25 cellular contexts compared by ENCODE assay signal in genomic region chr15:90489514-90489913, GRCh38. TPM values are rescaled to one million over a fixed set of nuclear protein-coding genes. Genes with fewer than 3 reads are reported as not detected.
DNase-seq lines count a peak whose midpoint lies in the region; ATAC-seq, FAIRE-seq and TF ChIP-seq lines count a peak whose summit lies in the region.
"Had no signal": no experiment of that assay in that cellular context is flagged by ENCODE, and none has a peak within 500 bp of the region (broad histone marks: within the 10 kb centered on the region; RNA-seq: fewer than 3 reads in every experiment).

No MANE protein-coding gene starts in this region.

- H3K27me3 ChIP-seq in HepG2 (ENCODE audit: control insufficient read depth in 1 of 2, insufficient read depth in 2 of 2, low read length in 2 of 2) (no peaks in the 10 kb centered on the region), right lobe of liver (no peaks in the 10 kb centered on the region), RWPE2 (ENCODE audit: insufficient read depth, poor library complexity, severe bottlenecking) (no peaks in the 10 kb centered on the region), endothelial cell of umbilical vein (ENCODE audit: control insufficient read depth in 2 of 2, insufficient read depth in 2 of 2, low read length in 2 of 2) (no peaks in the 10 kb centered on the region)
- H3K27me3 ChIP-seq: esophagus muscularis mucosa, gastroesophageal sphincter, neutrophil, thyroid gland had no signal

- H2AFZ ChIP-seq in HepG2 (ENCODE audit: low read length) (no peak overlapping the region), endothelial cell of umbilical vein (ENCODE audit: low read depth, low read length) (no peak overlapping the region)

- WGBS in HepG2 (ENCODE audit: low lambda C conversion rate) = 5% methylated on average over 1 of the region's 1 CpG
- WGBS in right lobe of liver (ENCODE audit: insufficient coverage, low coverage, low lambda C conversion rate, missing lambda C conversion rate) = 80% methylated on average over 1 of the region's 1 CpG

- TF ChIP-seq RAD21 in HepG2 (CRISPR knock-in tag; IDR thresholded peaks at IDR 0.05) = no peak

- H3K79me2 ChIP-seq in HepG2 (ENCODE audit: insufficient read depth, low read length) = no peaks in the 10 kb centered on the region
- H3K79me2 ChIP-seq in endothelial cell of umbilical vein (ENCODE audit: control insufficient read depth, insufficient read depth, low read length) = no peaks in the 10 kb centered on the region

- H3K4me2 ChIP-seq in HepG2 (ENCODE audit: low read depth, low read length) = peak overlapping the region; percentile 68
- H3K4me2 ChIP-seq in endothelial cell of umbilical vein (ENCODE audit: insufficient read depth, low read length) = no peak overlapping the region
- H3K4me2 ChIP-seq: smooth muscle cell had no signal

- BruUV-seq in HepG2 (replicated peaks; lab: Mats Ljungman, UMichigan) (no TSS peak), endothelial cell of umbilical vein (replicated peaks; lab: Mats Ljungman, UMichigan) (no TSS peak)

- no peak for TF ChIP-seq POLR2A in HepG2 (IDR thresholded peaks at IDR 0.05; ENCODE audit: insufficient read depth in 1 of 2, low read depth in 2 of 2, low read length in 2 of 2)
- no peak for TF ChIP-seq POLR2A in right lobe of liver (IDR thresholded peaks at IDR 0.05)
- no peak for TF ChIP-seq POLR2A in endothelial cell of umbilical vein (IDR thresholded peaks at IDR 0.05; ENCODE audit: low read depth, low read length)

- H4K20me1 ChIP-seq in HepG2 (ENCODE audit: insufficient read depth, low read length) (no peaks in the 10 kb centered on the region; the same call in 1 of the 2 replicates), endothelial cell of umbilical vein (replicated peaks; ENCODE audit: control insufficient read depth, extremely low read depth, insufficient read depth, low read length) (no peaks in the 10 kb centered on the region)

- H3K4me3 ChIP-seq in HepG2 (replicated peaks in 1 of 3; ENCODE audit: insufficient read depth in 1 of 3, low read depth in 2 of 3, low read length in 3 of 3) (no peak overlapping the region; a peak in 1 of 6 replicates), right lobe of liver (no peak overlapping the region), RWPE2 (ENCODE audit: severe bottlenecking) (no peak overlapping the region), endothelial cell of umbilical vein (replicated peaks in 1 of 3; ENCODE audit: insufficient read depth in 1 of 3, low read depth in 1 of 3, low read length in 3 of 3) (no peak overlapping the region)
- H3K4me3 ChIP-seq: esophagus muscularis mucosa, gastroesophageal sphincter, lung, smooth muscle cell, thyroid gland had no signal

- DNase-seq in HepG2 (ENCODE audit: low spot score) = peak; percentile 17
- DNase-seq in right lobe of liver = no peak
- no peak for DNase-seq in RWPE2 (ENCODE audit: low spot score)
- no peak for DNase-seq in endothelial cell of umbilical vein (ENCODE audit: low read depth, low spot score)
- DNase-seq in substantia nigra (lab: John Stamatoyannopoulos, UW) = no peak
- no peak for DNase-seq in GM13977 (ENCODE audit: low spot score)
- DNase-seq: activated T-cell treated with anti-CD3 and anti-CD28 coated beads, Interleukin-2, amount 50 U/mL, for 48 hours; CD8-positive, alpha-beta memory T cell; DMS153; H9; Kasumi-1; kidney; NCI-H1105 treated with DMSO at 0.1 percent for 48 hours; NCI-H2081; NCI-H446; NK-92 treated with Interleukin-12 subunit alpha and Interleukin-12 subunit beta, amount 100 ng/mL, for 24 hours; stimulated activated naive CD4-positive, alpha-beta T cell; thyroid gland; WERI-Rb-1 had no signal

- TF ChIP-seq EP300 in HepG2 (IDR thresholded peaks at IDR 0.05; ENCODE audit: low read depth in 2 of 2, low read length in 2 of 2) (no peak), HepG2 (CRISPR knock-in tag; IDR thresholded peaks at IDR 0.05; ENCODE audit: borderline replicate concordance) (no peak)

- FAIRE-seq in HepG2 (lab: Jason Lieb, UNC) (no peak), endothelial cell of umbilical vein (lab: Jason Lieb, UNC) (peak; percentile 15)
- FAIRE-seq: kidney had no signal

- H3K9me3 ChIP-seq in HepG2 (ENCODE audit: low read length) = no peaks in the 10 kb centered on the region
- H3K9me3 ChIP-seq in right lobe of liver = no peaks in the 10 kb centered on the region
- no peaks in the 10 kb centered on the region for H3K9me3 ChIP-seq in RWPE2 (ENCODE audit: severe bottlenecking)
- H3K9me3 ChIP-seq in endothelial cell of umbilical vein (replicated peaks; ENCODE audit: control insufficient read depth, insufficient read depth, low read length) = no peaks in the 10 kb centered on the region
- H3K9me3 ChIP-seq: esophagus muscularis mucosa, gastroesophageal sphincter, thyroid gland had no signal

- H3K4me1 ChIP-seq in HepG2 (ENCODE audit: insufficient read depth, low read length) = peaks cover 40% of the 10 kb centered on the region
- H3K4me1 ChIP-seq in right lobe of liver = no peaks in the 10 kb centered on the region
- H3K4me1 ChIP-seq in RWPE2 (ENCODE audit: insufficient read depth, poor library complexity, severe bottlenecking) = peaks cover 8% of the 10 kb centered on the region
- no peaks in the 10 kb centered on the region for H3K4me1 ChIP-seq in endothelial cell of umbilical vein (ENCODE audit: control insufficient read depth, extremely low read depth, insufficient read depth, low read length)
- H3K4me1 ChIP-seq: gastroesophageal sphincter, thyroid gland had no signal

- H3K9ac ChIP-seq in HepG2 (ENCODE audit: insufficient read depth, low read depth, low read length) = no peak overlapping the region
- no peak overlapping the region for H3K9ac ChIP-seq in endothelial cell of umbilical vein (replicated peaks; ENCODE audit: extremely low read depth, insufficient read depth, low read length)

- no peaks in the 10 kb centered on the region for H3K9me1 ChIP-seq in endothelial cell of umbilical vein (replicated peaks; ENCODE audit: control insufficient read depth, extremely low read depth, insufficient read depth, low read length)

- dilution Hi-C loops in endothelial cell of umbilical vein (cut with MboI; ENCODE audit: extremely low pct_ligation_motif_present, low sequenced_read_pairs) = no loop called here

- ATAC-seq in HepG2 = peak; percentile 64
- no peak for ATAC-seq in right lobe of liver
- ATAC-seq in RWPE2 (ENCODE audit: low read depth) = peak; percentile 60; the same call in 2 of the 3 replicates
- no peak for ATAC-seq in HG03432 (IDR thresholded peaks at IDR 0.05; ENCODE audit: unreplicated experiment)
- ATAC-seq: gastroesophageal sphincter had no signal

- POLR2A ChIA-PET in HepG2 (lab: Yijun Ruan, JAX) = interaction anchor here (1.1 to 1.2 kb wide), 4 partner anchors 20 to 240 kb away, joined by 3 to 4 read pairs (median 3); partner anchors contain the start of genes CRTC3, IQGAP1 and TTLL13
- POLR2A ChIA-PET in endothelial cell of umbilical vein (lab: Charles Lee) = interaction anchor here (0.7 kb wide), 1 partner anchor 150 kb away, joined by 5 read pairs; no protein-coding TSS in a partner anchor

- intact Hi-C loops in HepG2 (cut with micrococcal nuclease; ENCODE audit: unreplicated experiment) = no loop called here
- intact Hi-C loops in right lobe of liver (cut with DNase I) = no loop called here
- intact Hi-C loops in endothelial cell of umbilical vein (cut with micrococcal nuclease) = no loop called here

- H3K27ac ChIP-seq in HepG2 (ENCODE audit: extremely low read length, insufficient read depth, low read length) (peak overlapping the region; percentile 52), right lobe of liver (no peak overlapping the region), RWPE2 (ENCODE audit: poor library complexity, severe bottlenecking) (peak overlapping the region; percentile 1), endothelial cell of umbilical vein (ENCODE audit: insufficient read depth, low read depth, low read length) (no peak overlapping the region), substantia nigra (ENCODE audit: low read depth, low read length, poor library complexity, severe bottlenecking) (peak overlapping the region; percentile 5)
- H3K27ac ChIP-seq: esophagus muscularis mucosa, gastroesophageal sphincter, neutrophil, thyroid gland, WERI-Rb-1 had no signal

- H3K36me3 ChIP-seq in HepG2 (replicated peaks in 1 of 2; ENCODE audit: control insufficient read depth in 1 of 2, insufficient read depth in 2 of 2, low read length in 2 of 2) (peaks cover 5 to 42% of the 10 kb centered on the region in 2 experiments), right lobe of liver (peaks cover 0 to 48% (median 20%) of the 10 kb centered on the region in 4 donors), RWPE2 (ENCODE audit: low read depth) (peaks cover 100% of the 10 kb centered on the region), endothelial cell of umbilical vein (ENCODE audit: control insufficient read depth in 2 of 2, extremely low read depth in 1 of 2, insufficient read depth in 2 of 2, low read length in 2 of 2) (peaks cover 33 to 51% of the 10 kb centered on the region in 2 experiments)

- in situ Hi-C loops in HepG2 (cut with HindIII; ENCODE audit: extremely low pct_ligation_motif_present, low pct_unique_long_range_greater_than_20kb) = loop anchor here (10.0 kb wide), 1 partner anchor 125 kb away; no protein-coding TSS in a partner anchor
- in situ Hi-C loops in GM13977 (cut with MboI; ENCODE audit: low pct_unique_long_range_greater_than_20kb, low sequenced_read_pairs, unreplicated experiment) = no loop called here

- CTCF ChIA-PET in HepG2 (lab: Yijun Ruan, JAX; ENCODE audit: low intra/inter-chr PET ratio, low total read pairs) (no interaction called here), endothelial cell of umbilical vein (lab: Charles Lee) (interaction anchor here (1.1 to 1.7 kb wide), 6 partner anchors 42 to 397 kb away, joined by 3 to 5 read pairs (median 3); no protein-coding TSS in a partner anchor)

- TF ChIP-seq CTCF in HepG2 (CRISPR knock-in tag; IDR thresholded peaks at IDR 0.05) (no peak), right lobe of liver (IDR thresholded peaks at IDR 0.05) (no peak), RWPE2 (IDR thresholded peaks at IDR 0.05; ENCODE audit: poor library complexity, severe bottlenecking) (no peak), endothelial cell of umbilical vein (IDR thresholded peaks at IDR 0.05; ENCODE audit: extremely low read depth in 1 of 2, insufficient read depth in 1 of 2, low read depth in 1 of 2, low read length in 2 of 2) (no peak), GM13977 (IDR thresholded peaks at IDR 0.05; ENCODE audit: extremely low read depth, insufficient read depth, missing control alignments) (no peak)

RNA-seq across cellular contexts. Expression of gene CRTC3, which starts 40.2 kb away (rescaled TPM):
- total RNA-seq in HepG2 (2016; rRNA removed; fragmentation: Illumina TruSeq; extraction: Trizol) (6.0 and 8.4 TPM in 2 replicates), right lobe of liver (10 to 100 TPM in 4 of 6 experiments, 1 to 10 TPM in 2; 8.4 to 16.2 (median 11.3) TPM), endothelial cell of umbilical vein (25.9 and 26.4 TPM in 2 replicates)
- 3.5 and 4.1 TPM in 2 replicates for total RNA-seq in HepG2 (2016; cell fraction: cytosol; rRNA removed; fragmentation: Illumina TruSeq; extraction: Trizol; ENCODE audit: low read depth)
- total RNA-seq in HepG2 (2016; cell fraction: insoluble cytoplasmic fraction; rRNA removed; fragmentation: Illumina TruSeq; extraction: Trizol) = 5.5 and 7.9 TPM in 2 replicates
- 8.5 and 9.1 TPM in 2 replicates for total RNA-seq in HepG2 (2016; cell fraction: membrane; rRNA removed; fragmentation: Illumina TruSeq; extraction: Trizol)
- 11.9 and 14.9 TPM in 2 replicates for total RNA-seq in HepG2 (2016; cell fraction: nucleus; rRNA removed; fragmentation: Illumina TruSeq; extraction: Trizol)
- polyA plus RNA-seq in HepG2 (2011; rRNA removed) (11.8 and 13.9 TPM in 2 replicates), endothelial cell of umbilical vein (15.3 and 16.2 TPM in 2 replicates)
- polyA plus RNA-seq in HepG2 (2011; cell fraction: cytosol; rRNA removed) = 5.2 and 6.7 TPM in 2 replicates
- 13.4 and 13.8 TPM in 2 replicates for polyA plus RNA-seq in HepG2 (2011; cell fraction: nucleus; rRNA removed)
- polyA plus RNA-seq in HepG2 (2012) = 8.8 and 10.8 TPM in 2 replicates
- polyA plus RNA-seq in HepG2 (2016; cell fraction: cytosol; fragmentation: Illumina TruSeq; extraction: Trizol; ENCODE audit: low read depth) = 3.4 and 3.6 TPM in 2 replicates
- 5.0 and 8.1 TPM in 2 replicates for polyA plus RNA-seq in HepG2 (2016; cell fraction: insoluble cytoplasmic fraction; fragmentation: Illumina TruSeq; extraction: Trizol; ENCODE audit: low read depth)
- polyA plus RNA-seq in HepG2 (2016; cell fraction: membrane; fragmentation: Illumina TruSeq; extraction: Trizol; ENCODE audit: low read depth) = 5.3 and 5.6 TPM in 2 replicates
- 17.9 and 22.1 TPM in 2 replicates for polyA plus RNA-seq in HepG2 (2016; cell fraction: nucleus; fragmentation: Illumina TruSeq; extraction: Trizol; ENCODE audit: insufficient read depth, low read depth)
- polyA minus RNA-seq in HepG2 (2011; rRNA and poly(A)+ RNA removed; ENCODE audit: low replicate concordance) = 15.8 and 105 TPM in 2 replicates
- polyA minus RNA-seq in HepG2 (2011; cell fraction: cytosol; rRNA and poly(A)+ RNA removed) = 7.3 and 8.0 TPM in 2 replicates
- polyA minus RNA-seq in HepG2 (2011; cell fraction: nucleus; rRNA and poly(A)+ RNA removed) = 15.8 and 20.6 TPM in 2 replicates
- polyA plus RNA-seq in endothelial cell of umbilical vein (2011; cell fraction: cytosol; rRNA removed) = 14.1 and 14.5 TPM in 2 replicates
- 30.1 and 40.1 TPM in 2 replicates for polyA plus RNA-seq in endothelial cell of umbilical vein (2011; cell fraction: nucleus; rRNA removed)
- polyA plus RNA-seq in endothelial cell of umbilical vein (2012) = 14.4 and 16.6 TPM in 2 replicates
- 27.5 and 28.1 TPM in 2 replicates for polyA minus RNA-seq in endothelial cell of umbilical vein
- 55.4 TPM for polyA minus RNA-seq in endothelial cell of umbilical vein (2011; cell fraction: cytosol; rRNA and poly(A)+ RNA removed)
- 28.9 and 35.4 TPM in 2 replicates for polyA minus RNA-seq in endothelial cell of umbilical vein (2011; cell fraction: nucleus; rRNA and poly(A)+ RNA removed)

Comparison
In these comparisons a context has a peak if more than half of its experiments do, and no peak if none do; other contexts are left out.
1. ATAC-seq: peak in HepG2 (single experiment) and RWPE2 (single experiment); none in right lobe of liver (0 of 4) and HG03432 (single experiment).
2. H3K27ac ChIP-seq: peak in HepG2 (single experiment), RWPE2 (single experiment) and substantia nigra (single experiment); none in right lobe of liver (0 of 3) and endothelial cell of umbilical vein (single experiment).